Comparison of ENCODE assay signal across 10 cellular contexts in the genomic region with DNA sequence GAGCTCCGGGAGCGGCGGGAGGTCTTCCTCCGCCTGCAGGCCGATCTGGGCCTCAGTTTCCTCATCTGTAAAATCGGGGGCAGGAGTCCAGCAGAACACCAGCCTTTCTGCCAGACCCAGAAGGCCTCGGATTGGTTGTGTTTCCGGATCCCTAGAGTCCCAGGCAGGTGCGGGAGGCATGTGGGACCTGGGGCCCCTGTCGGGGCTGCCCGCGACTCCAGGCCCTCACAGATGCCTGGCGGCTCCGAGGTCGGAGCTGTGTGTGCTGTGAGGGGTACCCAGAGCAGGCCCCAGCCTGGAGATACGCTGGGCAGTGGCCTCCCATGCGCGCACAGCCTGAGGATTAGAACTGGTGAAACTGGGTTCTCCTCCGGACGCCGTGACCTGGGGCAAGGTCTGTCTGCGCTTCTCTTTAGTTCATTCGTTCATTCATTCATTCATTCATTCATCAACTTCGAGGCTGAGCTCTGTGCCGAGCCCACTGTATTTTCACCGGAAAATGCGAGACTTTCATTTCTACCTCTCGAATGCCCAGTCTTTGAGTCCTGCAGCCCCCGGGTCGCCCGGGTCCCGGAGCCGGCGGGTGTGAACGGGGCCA. TPM values are rescaled to one million over a fixed set of nuclear protein-coding genes. Genes with fewer than 3 reads are reported as not detected.
DNase-seq lines count a peak whose midpoint lies in the region; ATAC-seq lines count a peak whose summit lies in the region.
"Had no signal": no experiment of that assay in that cellular context is flagged by ENCODE, and none has a peak within 500 bp of the region (broad histone marks: within the 10 kb centered on the region; RNA-seq: fewer than 3 reads in every experiment).

No MANE protein-coding gene starts in this region.

- ATAC-seq in activated naive CD8-positive, alpha-beta T cell treated with anti-CD3 and anti-CD28 coated beads, Interleukin-2, amount 10 ng/mL, durations not matched to agents 7 days and 5 days (ENCODE audit: low read depth): no peak

- no peaks in the 10 kb centered on the region for H3K9me3 Mint-ChIP-seq in activated CD4-positive, alpha-beta T cell treated with anti-CD3 and anti-CD28 coated beads, Interleukin-2, amount 10 ng/mL, durations not matched to agents 24 days and 14 days
- H3K9me3 Mint-ChIP-seq in activated naive CD8-positive, alpha-beta T cell treated with anti-CD3 and anti-CD28 coated beads, Interleukin-2, amount 10 ng/mL, durations not matched to agents 7 days and 5 days: no peaks in the 10 kb centered on the region

- peak overlapping the region; percentile 71 for H3K4me3 Mint-ChIP-seq in activated CD4-positive, alpha-beta T cell treated with anti-CD3 and anti-CD28 coated beads, Interleukin-2, amount 10 ng/mL, durations not matched to agents 24 days and 14 days
- H3K4me3 Mint-ChIP-seq in activated naive CD8-positive, alpha-beta T cell treated with anti-CD3 and anti-CD28 coated beads, Interleukin-2, amount 10 ng/mL, durations not matched to agents 7 days and 5 days: peak overlapping the region; percentile 64

- H3K27ac Mint-ChIP-seq in activated CD4-positive, alpha-beta T cell treated with anti-CD3 and anti-CD28 coated beads, Interleukin-2, amount 10 ng/mL, durations not matched to agents 24 days and 14 days: no peak overlapping the region
- H3K27ac Mint-ChIP-seq in activated naive CD8-positive, alpha-beta T cell treated with anti-CD3 and anti-CD28 coated beads, Interleukin-2, amount 10 ng/mL, durations not matched to agents 7 days and 5 days: no peak overlapping the region

- peaks cover 3 to 14% (median 10%) of the 10 kb centered on the region in 5 donors for H3K27me3 ChIP-seq in subcutaneous abdominal adipose tissue (ENCODE audit: control insufficient read depth in 5 of 5, insufficient read depth in 4 of 5, low read length in 5 of 5)
- no peaks in the 10 kb centered on the region for H3K27me3 ChIP-seq in MG63

- POLR2A ChIA-PET in activated naive CD8-positive, alpha-beta T cell treated with anti-CD3 and anti-CD28 coated beads, Interleukin-2, amount 10 ng/mL, durations not matched to agents 7 days and 5 days (lab: Charles Lee): no interaction called here

- peaks cover 7% of the 10 kb centered on the region for H3K4me1 Mint-ChIP-seq in activated CD4-positive, alpha-beta T cell treated with anti-CD3 and anti-CD28 coated beads, Interleukin-2, amount 10 ng/mL, durations not matched to agents 24 days and 14 days
- peaks cover 6% of the 10 kb centered on the region for H3K4me1 Mint-ChIP-seq in activated naive CD8-positive, alpha-beta T cell treated with anti-CD3 and anti-CD28 coated beads, Interleukin-2, amount 10 ng/mL, durations not matched to agents 7 days and 5 days

- no peaks in the 10 kb centered on the region for H3K9me3 ChIP-seq in subcutaneous abdominal adipose tissue (ENCODE audit: control insufficient read depth in 5 of 5, low read length in 5 of 5)
- no peaks in the 10 kb centered on the region for H3K9me3 ChIP-seq in MG63

- H3K27me3 Mint-ChIP-seq in activated CD4-positive, alpha-beta T cell treated with anti-CD3 and anti-CD28 coated beads, Interleukin-2, amount 10 ng/mL, durations not matched to agents 24 days and 14 days: peaks cover 18% of the 10 kb centered on the region
- H3K27me3 Mint-ChIP-seq in activated naive CD8-positive, alpha-beta T cell treated with anti-CD3 and anti-CD28 coated beads, Interleukin-2, amount 10 ng/mL, durations not matched to agents 7 days and 5 days: peaks cover 24% of the 10 kb centered on the region

- H3K36me3 ChIP-seq in subcutaneous abdominal adipose tissue (ENCODE audit: control insufficient read depth in 5 of 5, insufficient read depth in 5 of 5, low read length in 5 of 5): no peaks in the 10 kb centered on the region
- no peaks in the 10 kb centered on the region for H3K36me3 ChIP-seq in MG63

- H3K27ac ChIP-seq in subcutaneous abdominal adipose tissue (ENCODE audit: low read depth, low read length): no peak overlapping the region

- peak overlapping the region in 1 of 5 donors; percentile 58 for H3K9ac ChIP-seq in subcutaneous abdominal adipose tissue (ENCODE audit: low read length in 5 of 5)

- peak overlapping the region; percentile 17 to 56 (median 50) for H3K4me3 ChIP-seq in subcutaneous abdominal adipose tissue (ENCODE audit: low read depth in 1 of 5, low read length in 5 of 5)
- H3K4me3 ChIP-seq in MG63: no peak overlapping the region
- H3K4me3 ChIP-seq: lung had no signal

- H3K4me1 ChIP-seq in subcutaneous abdominal adipose tissue (ENCODE audit: control insufficient read depth in 5 of 5, insufficient read depth in 5 of 5, low read length in 5 of 5): peaks cover 0 to 13% (median 11%) of the 10 kb centered on the region in 5 donors

- no peak for DNase-seq in activated CD4-positive, alpha-beta T cell treated with anti-CD3 and anti-CD28 coated beads, Interleukin-2, amount 10 ng/mL, durations not matched to agents 24 days and 14 days
- no peak for DNase-seq in activated CD4-positive, alpha-beta T cell treated with anti-CD3 and anti-CD28 coated beads, Interleukin-2, amount 50 U/mL, for 4 hours
- DNase-seq in activated naive CD8-positive, alpha-beta T cell treated with anti-CD3 and anti-CD28 coated beads, Interleukin-2, amount 10 ng/mL, durations not matched to agents 7 days and 5 days: no peak
- DNase-seq in iPS-NIHi11 (ENCODE audit: low spot score): peak; percentile 44
- DNase-seq in activated gamma-delta T cell treated with Interleukin-2 at 50 U/mL for 16 hours: no peak
- DNase-seq in MG63: no peak
- DNase-seq in stimulated activated CD4-positive, alpha-beta T cell treated with anti-CD3 and anti-CD28 coated beads, Interleukin-1b, Interleukin-23, amount 100 ng/mL, for 48 hours: no peak
- DNase-seq: NCI-H2029 treated with DMSO at 0.1 percent for 48 hours had no signal

- intact Hi-C loops in activated CD4-positive, alpha-beta T cell treated with anti-CD3 and anti-CD28 coated beads, Interleukin-2, amount 10 ng/mL, durations not matched to agents 24 days and 14 days (cut with micrococcal nuclease): no loop called here

- H3K36me3 Mint-ChIP-seq in activated CD4-positive, alpha-beta T cell treated with anti-CD3 and anti-CD28 coated beads, Interleukin-2, amount 10 ng/mL, durations not matched to agents 24 days and 14 days (ENCODE audit: low read depth): no peaks in the 10 kb centered on the region
- H3K36me3 Mint-ChIP-seq in activated naive CD8-positive, alpha-beta T cell treated with anti-CD3 and anti-CD28 coated beads, Interleukin-2, amount 10 ng/mL, durations not matched to agents 7 days and 5 days: no peaks in the 10 kb centered on the region

RNA-seq across cellular contexts. Expression of a gene that starts 24.6 kb away (rescaled TPM):
- total RNA-seq in activated CD4-positive, alpha-beta T cell treated with anti-CD3 and anti-CD28 coated beads, Interleukin-2, amount 10 ng/mL, durations not matched to agents 24 days and 14 days: not detected in 2 replicates
- total RNA-seq in activated naive CD8-positive, alpha-beta T cell treated with anti-CD3 and anti-CD28 coated beads, Interleukin-2, amount 10 ng/mL, durations not matched to agents 7 days and 5 days: not detected
- total RNA-seq in MG63 (2014; rRNA removed; shearing (Covaris generic); ENCODE audit: low replicate concordance): 0.25 TPM in 1 of 2 replicates, not detected in the other
